Comparison of ENCODE assay signal across 27 cellular contexts in genomic region chr10:1147810-1148209, GRCh38.
"Had no signal": no experiment of that assay in that cellular context is flagged by ENCODE, and none has a peak within 500 bp of the region (broad histone marks: within the 10 kb centered on the region; RNA-seq: fewer than 3 reads in every experiment).

No MANE protein-coding gene starts in this region.

- H3K4me1 ChIP-seq: Peyer's patch, SJSA1 had no signal

- DNase-seq: activated CD4-positive, alpha-beta T cell treated with anti-CD3 and anti-CD28 coated beads, Interleukin-2, amount 10 ng/mL, durations not matched to agents 24 days and 14 days; activated CD4-positive, alpha-beta T cell treated with anti-CD3 and anti-CD28 coated beads, Interleukin-2, amount 50 U/mL, for 48 hours; activated gamma-delta T cell treated with Interleukin-2 at 50 U/mL for 16 hours; activated naive CD4-positive, alpha-beta T cell treated with anti-CD3 and anti-CD28 coated beads for 36 hours; activated naive CD8-positive, alpha-beta T cell treated with anti-CD3 and anti-CD28 coated beads, Interleukin-2, amount 50 U/mL, for 24 hours; activated T-cell treated with anti-CD3 and anti-CD28 coated beads, Interleukin-2, amount 50 U/mL, for 4 hours; anterior cingulate cortex; caudate nucleus; MM.1S; MV-4-11; NCI-H1092; NCI-H146; NCI-H187; NCI-H2029 treated with DMSO at 0.1 percent for 48 hours; NCI-H2107; NCI-H2171; NCI-H510A; NCI-H748 treated with DMSO at 0.1 percent for 48 hours; NK-92 treated with Interleukin-12 subunit alpha and Interleukin-12 subunit beta, amount 100 ng/mL, for 24 hours; PC-3; Peyer's patch; RPMI8226; SHP77 treated with DMSO at 0.1 percent for 48 hours; SK-N-SH had no signal

- H3K4me2 ChIP-seq: KMS-11, SK-N-SH had no signal

- H3K27me3 ChIP-seq: Peyer's patch, SJSA1 had no signal

- H3K9ac ChIP-seq: KMS-11, SK-N-SH had no signal

- H3K36me3 ChIP-seq: Peyer's patch, SJSA1 had no signal

- H3K27ac ChIP-seq: KMS-11, Peyer's patch, SJSA1 had no signal

- H3K4me3 ChIP-seq: Peyer's patch, SJSA1 had no signal

- ATAC-seq: activated CD8-positive, alpha-beta T cell treated with anti-CD3 and anti-CD28 coated beads, Interleukin-2, amount 10 ng/mL, durations not matched to agents 7 days and 5 days; activated naive CD8-positive, alpha-beta T cell treated with anti-CD3 and anti-CD28 coated beads, Interleukin-2, amount 50 U/mL, for 24 hours; activated T-cell treated with anti-CD3 and anti-CD28 coated beads, Interleukin-2, amount 50 U/mL, for 4 hours; PC-3 had no signal
